In genomic region chr10:132447446-132448247, GRCh38 we compare ENCODE assay signal across 8 cellular contexts. TPM values are rescaled to one million over a fixed set of nuclear protein-coding genes. Genes with fewer than 3 reads are reported as not detected.
DNase-seq lines count a peak whose midpoint lies in the region; ATAC-seq and TF ChIP-seq lines count a peak whose summit lies in the region.

No MANE protein-coding gene starts in this region.

- no peaks in the 10 kb centered on the region for H3K9me3 Mint-ChIP-seq in H9

- H3T11ph ChIP-seq in H9 (ENCODE audit: low read length) = no peak overlapping the region

- H3K4me3 Mint-ChIP-seq in H9 = no peak overlapping the region; a peak in 1 of 5 replicates

- no CpG with 5 or more reads among the region's 29 CpGs for WGBS in H9 (ENCODE audit: extremely low coverage, insufficient read length, low lambda C conversion rate)
- 45% methylated on average over 28 of the region's 29 CpGs for WGBS in mesenchymal stem cell

- ATAC-seq in GM19397 (IDR thresholded peaks at IDR 0.05; ENCODE audit: unreplicated experiment) (no peak), GM21526 (IDR thresholded peaks at IDR 0.05; ENCODE audit: low FRiP score, unreplicated experiment) (no peak), HG03175 (IDR thresholded peaks at IDR 0.05; ENCODE audit: unreplicated experiment) (no peak)

- peak overlapping the region; percentile 61 for H3K14ac ChIP-seq in H9 (ENCODE audit: insufficient read depth, low read length)
- H3K14ac ChIP-seq in mesenchymal stem cell (ENCODE audit: low read length in 2 of 2) = peak overlapping the region in 1 of 2 experiments; percentile 21

- H2BK20ac ChIP-seq in H9 (ENCODE audit: low read depth, low read length, poor library complexity, severe bottlenecking) = no peak overlapping the region

- peaks cover 4% of the 10 kb centered on the region; the same call in 1 of the 2 replicates for H3K4me1 ChIP-seq in H9 (ENCODE audit: insufficient read depth, low read length)
- H3K4me1 ChIP-seq in adipocyte (ENCODE audit: control insufficient read depth, insufficient read depth, low read length) = peaks cover 37% of the 10 kb centered on the region
- peaks cover 55% of the 10 kb centered on the region for H3K4me1 ChIP-seq in mesenchymal stem cell (ENCODE audit: control insufficient read depth, insufficient read depth, low read depth, low read length)

- peak overlapping the region; percentile 8 for H3K4me2 ChIP-seq in H9 (ENCODE audit: insufficient read depth, insufficient read length, low read length)
- no peak overlapping the region for H3K4me2 ChIP-seq in mesenchymal stem cell (ENCODE audit: low read length, poor library complexity, severe bottlenecking)

- no peak overlapping the region for H2BK15ac ChIP-seq in H9 (ENCODE audit: low read depth, low read length)
- peak overlapping the region; percentile 87 for H2BK15ac ChIP-seq in mesenchymal stem cell (ENCODE audit: low read depth, poor library complexity, severe bottlenecking)

- peak overlapping the region; percentile 50 to 72 (median 55); a peak in 4 of 7 replicates for H3K27ac Mint-ChIP-seq in H9

- no peaks in the 10 kb centered on the region for H3K23me2 ChIP-seq in H9 (ENCODE audit: insufficient read length, low read depth, low read length, poor library complexity, severe bottlenecking)

- no peak for TF ChIP-seq CTCF in H9 (conservative IDR thresholded peaks at IDR 0.05)

- H4K91ac ChIP-seq in H9 (ENCODE audit: insufficient read length, low read depth, low read length) (no peak overlapping the region), mesenchymal stem cell (ENCODE audit: low read length) (peak overlapping the region; percentile 99)

- H4K5ac ChIP-seq in H9 (ENCODE audit: insufficient read length, low read depth, low read length) = no peak overlapping the region

- H3K27me3 ChIP-seq in H9 (ENCODE audit: insufficient read depth, low read length) (no peaks in the 10 kb centered on the region), adipocyte (replicated peaks; ENCODE audit: control insufficient read depth, insufficient read depth, low read length) (no peaks in the 10 kb centered on the region), mesenchymal stem cell (ENCODE audit: control insufficient read depth in 1 of 2, insufficient read depth in 1 of 2, low read length in 2 of 2) (peaks cover 0 to 5% of the 10 kb centered on the region in 2 experiments)

- H2AFZ ChIP-seq in H9 (ENCODE audit: low read length) (no peak overlapping the region), mesenchymal stem cell (ENCODE audit: low read depth, low read length) (peak overlapping the region; percentile 83)

- H3K27ac ChIP-seq in H9 (ENCODE audit: insufficient read length, low read depth, low read length) (no peak overlapping the region), mesenchymal stem cell (ENCODE audit: low read length, poor library complexity, severe bottlenecking) (peak overlapping the region; percentile 87)

- H3K9ac ChIP-seq in H9 (ENCODE audit: extremely low read depth, insufficient read length, low read length) = no peak overlapping the region
- peak overlapping the region; percentile 81 for H3K9ac ChIP-seq in adipocyte (ENCODE audit: low read length)
- peak overlapping the region; percentile 81 for H3K9ac ChIP-seq in mesenchymal stem cell (ENCODE audit: low read length)

- H3K4me1 Mint-ChIP-seq in H9 = peaks cover 22 to 39% of the 10 kb centered on the region in 2 experiments

- H2AK5ac ChIP-seq in H9 (ENCODE audit: insufficient read length, low read length) (no peak overlapping the region), mesenchymal stem cell (ENCODE audit: low read length, severe bottlenecking) (peak overlapping the region; percentile 95)

- H4K8ac ChIP-seq in H9 (replicated peaks; ENCODE audit: insufficient read length, low read depth, low read length) (no peak overlapping the region), mesenchymal stem cell (ENCODE audit: low read length) (peak overlapping the region; percentile 100)

- H3K18ac ChIP-seq in H9 (ENCODE audit: insufficient read length, low read depth, low read length) = peak overlapping the region; percentile 33
- H3K18ac ChIP-seq in mesenchymal stem cell (ENCODE audit: low read depth in 1 of 2, low read length in 2 of 2) = peak overlapping the region; percentile 79 to 100

- H3K23ac ChIP-seq in H9 (ENCODE audit: insufficient read length, low read depth, low read length) (no peak overlapping the region), mesenchymal stem cell (ENCODE audit: low read length in 2 of 2) (no peak overlapping the region)

- H2BK5ac ChIP-seq in H9 (ENCODE audit: insufficient read length, low read length) (no peak overlapping the region), mesenchymal stem cell (ENCODE audit: low read depth, low read length, poor library complexity, severe bottlenecking) (peak overlapping the region; percentile 50)

- no peaks in the 10 kb centered on the region; a peak in 1 of 7 replicates for H3K36me3 Mint-ChIP-seq in H9 (ENCODE audit: insufficient read depth in 1 of 3, low read depth in 3 of 3)

- peak; percentile 75 for DNase-seq in H9
- peak; percentile 75 for DNase-seq in T follicular helper cell (ENCODE audit: low read depth)
- DNase-seq in adipocyte (ENCODE audit: low read depth) = peak; percentile 77
- DNase-seq in mesenchymal stem cell = peak; percentile 92
- peak; percentile 33 to 56 for DNase-seq in stimulated activated CD8-positive, alpha-beta memory T cell treated with anti-CD3 and anti-CD28 coated beads, Interleukin-4, amount 100 ng/mL, for 4 hours (ENCODE audit: low read depth in 2 of 2, low spot score in 1 of 2)

- H3K4me3 ChIP-seq in adipocyte (ENCODE audit: low read length) (no peak overlapping the region), mesenchymal stem cell (ENCODE audit: insufficient read depth in 1 of 2, low read depth in 1 of 2, low read length in 2 of 2) (no peak overlapping the region)

- H3K36me3 ChIP-seq in adipocyte (ENCODE audit: control insufficient read depth, insufficient read depth, low read length, severe bottlenecking) (no peaks in the 10 kb centered on the region), mesenchymal stem cell (ENCODE audit: control insufficient read depth in 1 of 2, insufficient read depth in 2 of 2, low read depth in 1 of 2, low read length in 2 of 2) (no peaks in the 10 kb centered on the region)

- H3K79me2 ChIP-seq in H9 (ENCODE audit: insufficient read depth, low read length) = no peaks in the 10 kb centered on the region

- H3K79me1 ChIP-seq in H9 (ENCODE audit: insufficient read depth, low read depth, low read length, poor library complexity, severe bottlenecking) = no peaks in the 10 kb centered on the region
- H3K79me1 ChIP-seq in mesenchymal stem cell (replicated peaks; ENCODE audit: low read length, poor library complexity, severe bottlenecking) = no peaks in the 10 kb centered on the region

- H3K56ac ChIP-seq in H9 (ENCODE audit: insufficient read length, low read depth, low read length) = no peak overlapping the region

- H2BK12ac ChIP-seq in H9 (ENCODE audit: insufficient read length, low read depth, low read length) = no peak overlapping the region
- H2BK12ac ChIP-seq in mesenchymal stem cell (ENCODE audit: low read length in 2 of 2) = peak overlapping the region; percentile 87 to 95

- H2BK120ac ChIP-seq in H9 (ENCODE audit: low read depth, low read length, poor library complexity, severe bottlenecking) (no peak overlapping the region), mesenchymal stem cell (ENCODE audit: low read depth, low read length) (peak overlapping the region; percentile 97)

- no peaks in the 10 kb centered on the region; the same call in none of the 2 replicates for H3K27me3 Mint-ChIP-seq in H9 (ENCODE audit: low read depth)

- no peaks in the 10 kb centered on the region for H3K9me3 ChIP-seq in H9 (ENCODE audit: control insufficient read depth, low read depth, low read length)
- H3K9me3 ChIP-seq in adipocyte (ENCODE audit: control insufficient read depth, low read length) = no peaks in the 10 kb centered on the region
- no peaks in the 10 kb centered on the region for H3K9me3 ChIP-seq in mesenchymal stem cell (ENCODE audit: control insufficient read depth, low read length)

- H3K4ac ChIP-seq in H9 (ENCODE audit: low read depth, low read length) (no peak overlapping the region; the same call in 1 of the 2 replicates), mesenchymal stem cell (ENCODE audit: low read depth in 1 of 2, low read length in 2 of 2) (peak overlapping the region; percentile 95 to 98)

- peaks cover 5% of the 10 kb centered on the region for H4K20me1 ChIP-seq in H9 (ENCODE audit: control insufficient read depth, insufficient read depth, insufficient read length)

RNA-seq across cellular contexts. Expression of gene PWWP2B, which starts 50.6 kb away (rescaled TPM):
- 9.5 and 10.0 TPM in 2 replicates for total RNA-seq in H9 (2021)
- polyA plus RNA-seq in mesenchymal stem cell (2013, experiment 1 of 2) = 9.8 TPM
- polyA plus RNA-seq in mesenchymal stem cell (2013, experiment 2 of 2) = 9.5 TPM
